ENCODE assay signal across 1 cellular context in the genomic region with DNA sequence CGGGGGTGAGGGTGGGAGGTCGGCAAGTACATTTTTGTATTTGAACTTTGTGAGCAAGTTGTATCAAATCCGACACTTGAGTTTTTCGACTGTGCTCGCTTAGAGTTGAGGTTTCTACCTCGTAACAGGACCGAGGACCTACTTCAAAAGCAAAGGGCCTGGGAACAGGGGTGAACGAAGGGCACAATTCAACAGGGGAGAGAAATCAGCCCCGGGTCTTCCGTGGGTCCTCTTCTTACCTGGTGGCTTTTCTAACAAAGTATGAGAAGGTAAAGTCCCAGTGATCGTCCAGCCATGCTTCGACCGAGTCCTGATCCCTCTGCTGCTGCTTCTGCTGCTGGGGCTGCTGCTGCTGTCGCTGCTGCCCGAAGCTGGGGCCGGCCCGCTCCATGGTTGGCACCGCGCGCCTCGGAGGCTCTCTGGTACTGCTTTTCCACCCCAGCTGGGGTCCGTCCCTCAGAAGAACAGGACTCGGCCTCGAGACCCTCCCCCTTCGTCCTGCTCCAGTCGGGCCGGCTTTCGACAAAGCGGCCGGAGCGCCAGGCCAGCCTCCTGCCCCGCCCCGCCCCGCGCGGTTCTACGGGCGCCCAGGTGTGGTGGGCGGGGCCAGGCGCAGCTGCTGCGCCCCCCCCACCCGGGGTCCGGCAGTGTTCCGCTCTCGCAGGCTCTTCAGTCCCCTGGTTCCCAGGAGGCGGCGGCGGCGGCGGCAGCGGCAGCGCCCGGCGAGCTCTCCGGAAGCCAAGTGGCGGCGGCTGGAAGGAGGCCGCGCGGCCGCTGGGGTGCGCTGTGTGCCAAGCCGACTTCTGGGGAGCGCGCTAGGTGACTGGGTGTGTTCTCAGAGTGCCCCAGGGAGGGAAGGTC.
A peak's percentile ranks its signal among the peaks of the same experiment; 100 is the strongest.
TF ChIP-seq lines count a peak whose summit lies in the region.

A gene (minus strand): TSS at position 524 of the 861 bp plus-strand sequence. CDS start 133 bp downstream, at position 391.

TF ChIP-seq in WTC11, 78 proteins besides CTCF, POLR2A, EP300 and RAD21 (continued from another document and continues in another):
- no peak for TF ChIP-seq ZNF671 (CRISPR knock-in tag; IDR thresholded peaks at IDR 0.05)
- no peak for TF ChIP-seq OVOL2 (CRISPR knock-in tag; IDR thresholded peaks at IDR 0.05; ENCODE audit: borderline replicate concordance)
- TF ChIP-seq, protein P1, sequence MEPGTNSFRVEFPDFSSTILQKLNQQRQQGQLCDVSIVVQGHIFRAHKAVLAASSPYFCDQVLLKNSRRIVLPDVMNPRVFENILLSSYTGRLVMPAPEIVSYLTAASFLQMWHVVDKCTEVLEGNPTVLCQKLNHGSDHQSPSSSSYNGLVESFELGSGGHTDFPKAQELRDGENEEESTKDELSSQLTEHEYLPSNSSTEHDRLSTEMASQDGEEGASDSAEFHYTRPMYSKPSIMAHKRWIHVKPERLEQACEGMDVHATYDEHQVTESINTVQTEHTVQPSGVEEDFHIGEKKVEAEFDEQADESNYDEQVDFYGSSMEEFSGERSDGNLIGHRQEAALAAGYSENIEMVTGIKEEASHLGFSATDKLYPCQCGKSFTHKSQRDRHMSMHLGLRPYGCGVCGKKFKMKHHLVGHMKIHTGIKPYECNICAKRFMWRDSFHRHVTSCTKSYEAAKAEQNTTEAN (CRISPR knock-in tag; IDR thresholded peaks at IDR 0.05) = peak; percentile 57; the same call in 1 of the 2 replicates
- TF ChIP-seq SMAD3 (CRISPR knock-in tag; IDR thresholded peaks at IDR 0.05; ENCODE audit: borderline replicate concordance) = no peak
- TF ChIP-seq, protein P2, sequence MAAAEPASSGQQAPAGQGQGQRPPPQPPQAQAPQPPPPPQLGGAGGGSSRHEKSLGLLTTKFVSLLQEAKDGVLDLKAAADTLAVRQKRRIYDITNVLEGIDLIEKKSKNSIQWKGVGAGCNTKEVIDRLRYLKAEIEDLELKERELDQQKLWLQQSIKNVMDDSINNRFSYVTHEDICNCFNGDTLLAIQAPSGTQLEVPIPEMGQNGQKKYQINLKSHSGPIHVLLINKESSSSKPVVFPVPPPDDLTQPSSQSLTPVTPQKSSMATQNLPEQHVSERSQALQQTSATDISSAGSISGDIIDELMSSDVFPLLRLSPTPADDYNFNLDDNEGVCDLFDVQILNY (CRISPR knock-in tag; IDR thresholded peaks at IDR 0.05) = peak; percentile 81
- no peak for TF ChIP-seq KAT7 (CRISPR knock-in tag; IDR thresholded peaks at IDR 0.05; ENCODE audit: borderline replicate concordance)
- no peak for TF ChIP-seq NR2C2 (CRISPR knock-in tag; IDR thresholded peaks at IDR 0.05)
- no peak for TF ChIP-seq CREB1 (CRISPR knock-in tag; IDR thresholded peaks at IDR 0.05)
- TF ChIP-seq ZNF396 (CRISPR knock-in tag; IDR thresholded peaks at IDR 0.05; ENCODE audit: borderline replicate concordance) = no peak
- peak; percentile 68; the same call in 1 of the 2 replicates for TF ChIP-seq TP53 (CRISPR knock-in tag; IDR thresholded peaks at IDR 0.05)
- TF ChIP-seq, protein P3, sequence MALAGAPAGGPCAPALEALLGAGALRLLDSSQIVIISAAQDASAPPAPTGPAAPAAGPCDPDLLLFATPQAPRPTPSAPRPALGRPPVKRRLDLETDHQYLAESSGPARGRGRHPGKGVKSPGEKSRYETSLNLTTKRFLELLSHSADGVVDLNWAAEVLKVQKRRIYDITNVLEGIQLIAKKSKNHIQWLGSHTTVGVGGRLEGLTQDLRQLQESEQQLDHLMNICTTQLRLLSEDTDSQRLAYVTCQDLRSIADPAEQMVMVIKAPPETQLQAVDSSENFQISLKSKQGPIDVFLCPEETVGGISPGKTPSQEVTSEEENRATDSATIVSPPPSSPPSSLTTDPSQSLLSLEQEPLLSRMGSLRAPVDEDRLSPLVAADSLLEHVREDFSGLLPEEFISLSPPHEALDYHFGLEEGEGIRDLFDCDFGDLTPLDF (CRISPR knock-in tag; IDR thresholded peaks at IDR 0.05) = no peak
- no peak for TF ChIP-seq ZNF317 (CRISPR knock-in tag; IDR thresholded peaks at IDR 0.05; ENCODE audit: borderline replicate concordance, low read depth)
- no peak for TF ChIP-seq TCF7 (CRISPR knock-in tag; IDR thresholded peaks at IDR 0.05; ENCODE audit: low read depth)
- TF ChIP-seq SOX15 (CRISPR knock-in tag; IDR thresholded peaks at IDR 0.05) = no peak
- TF ChIP-seq MYBL2 (CRISPR knock-in tag; IDR thresholded peaks at IDR 0.05) = 0 out of 2 replicates have a peak, but pooled peaks have one; percentile 55
- no peak for TF ChIP-seq NFE2L1 (CRISPR knock-in tag; IDR thresholded peaks at IDR 0.05)
- TF ChIP-seq ZNF138 (CRISPR knock-in tag; conservative IDR thresholded peaks at IDR 0.05) = no peak
- TF ChIP-seq IRF2 (CRISPR knock-in tag; IDR thresholded peaks at IDR 0.05; ENCODE audit: borderline replicate concordance, low read depth) = no peak
- TF ChIP-seq NFATC4 (CRISPR knock-in tag; IDR thresholded peaks at IDR 0.05) = no peak
- TF ChIP-seq JUN (CRISPR knock-in tag; IDR thresholded peaks at IDR 0.05) = no peak
- TF ChIP-seq ZNF423 (CRISPR knock-in tag; IDR thresholded peaks at IDR 0.05) = no peak
- no peak for TF ChIP-seq TEAD4 (CRISPR knock-in tag; IDR thresholded peaks at IDR 0.05)
- no peak for TF ChIP-seq JAZF1 (CRISPR knock-in tag; IDR thresholded peaks at IDR 0.05)
- TF ChIP-seq, protein P4, sequence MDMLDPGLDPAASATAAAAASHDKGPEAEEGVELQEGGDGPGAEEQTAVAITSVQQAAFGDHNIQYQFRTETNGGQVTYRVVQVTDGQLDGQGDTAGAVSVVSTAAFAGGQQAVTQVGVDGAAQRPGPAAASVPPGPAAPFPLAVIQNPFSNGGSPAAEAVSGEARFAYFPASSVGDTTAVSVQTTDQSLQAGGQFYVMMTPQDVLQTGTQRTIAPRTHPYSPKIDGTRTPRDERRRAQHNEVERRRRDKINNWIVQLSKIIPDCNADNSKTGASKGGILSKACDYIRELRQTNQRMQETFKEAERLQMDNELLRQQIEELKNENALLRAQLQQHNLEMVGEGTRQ (CRISPR knock-in tag; IDR thresholded peaks at IDR 0.05) = peak; percentile 31; the same call in 1 of the 2 replicates
- TF ChIP-seq GRHL2 (CRISPR knock-in tag; IDR thresholded peaks at IDR 0.05; ENCODE audit: insufficient replicate concordance, severe bottlenecking) = no peak
- peak; percentile 77; the same call in 1 of the 2 replicates for TF ChIP-seq ZBTB21 (CRISPR knock-in tag; IDR thresholded peaks at IDR 0.05; ENCODE audit: borderline replicate concordance)
- peak; percentile 95 for TF ChIP-seq SP1 (CRISPR knock-in tag; conservative IDR thresholded peaks at IDR 0.05)
- TF ChIP-seq ESRRA (CRISPR knock-in tag; IDR thresholded peaks at IDR 0.05; ENCODE audit: borderline replicate concordance) = no peak
- TF ChIP-seq PRRX2 (CRISPR knock-in tag; IDR thresholded peaks at IDR 0.05) = no peak
- TF ChIP-seq, protein P5, sequence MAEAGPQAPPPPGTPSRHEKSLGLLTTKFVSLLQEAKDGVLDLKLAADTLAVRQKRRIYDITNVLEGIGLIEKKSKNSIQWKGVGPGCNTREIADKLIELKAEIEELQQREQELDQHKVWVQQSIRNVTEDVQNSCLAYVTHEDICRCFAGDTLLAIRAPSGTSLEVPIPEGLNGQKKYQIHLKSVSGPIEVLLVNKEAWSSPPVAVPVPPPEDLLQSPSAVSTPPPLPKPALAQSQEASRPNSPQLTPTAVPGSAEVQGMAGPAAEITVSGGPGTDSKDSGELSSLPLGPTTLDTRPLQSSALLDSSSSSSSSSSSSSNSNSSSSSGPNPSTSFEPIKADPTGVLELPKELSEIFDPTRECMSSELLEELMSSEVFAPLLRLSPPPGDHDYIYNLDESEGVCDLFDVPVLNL (CRISPR knock-in tag; IDR thresholded peaks at IDR 0.05; ENCODE audit: borderline replicate concordance, low read depth) = no peak
- TF ChIP-seq, protein P6, sequence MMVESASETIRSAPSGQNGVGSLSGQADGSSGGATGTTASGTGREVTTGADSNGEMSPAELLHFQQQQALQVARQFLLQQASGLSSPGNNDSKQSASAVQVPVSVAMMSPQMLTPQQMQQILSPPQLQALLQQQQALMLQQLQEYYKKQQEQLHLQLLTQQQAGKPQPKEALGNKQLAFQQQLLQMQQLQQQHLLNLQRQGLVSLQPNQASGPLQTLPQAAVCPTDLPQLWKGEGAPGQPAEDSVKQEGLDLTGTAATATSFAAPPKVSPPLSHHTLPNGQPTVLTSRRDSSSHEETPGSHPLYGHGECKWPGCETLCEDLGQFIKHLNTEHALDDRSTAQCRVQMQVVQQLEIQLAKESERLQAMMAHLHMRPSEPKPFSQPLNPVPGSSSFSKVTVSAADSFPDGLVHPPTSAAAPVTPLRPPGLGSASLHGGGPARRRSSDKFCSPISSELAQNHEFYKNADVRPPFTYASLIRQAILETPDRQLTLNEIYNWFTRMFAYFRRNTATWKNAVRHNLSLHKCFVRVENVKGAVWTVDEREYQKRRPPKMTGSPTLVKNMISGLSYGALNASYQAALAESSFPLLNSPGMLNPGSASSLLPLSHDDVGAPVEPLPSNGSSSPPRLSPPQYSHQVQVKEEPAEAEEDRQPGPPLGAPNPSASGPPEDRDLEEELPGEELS (CRISPR knock-in tag; IDR thresholded peaks at IDR 0.05) = peak; percentile 57; the same call in 1 of the 2 replicates
- TF ChIP-seq SMAD4 (CRISPR knock-in tag; IDR thresholded peaks at IDR 0.05) = no peak
- no peak for TF ChIP-seq NR1H2 (CRISPR knock-in tag; IDR thresholded peaks at IDR 0.05)
- TF ChIP-seq MXD4 (CRISPR knock-in tag; IDR thresholded peaks at IDR 0.05; ENCODE audit: borderline replicate concordance) = no peak
- TF ChIP-seq, protein P7, sequence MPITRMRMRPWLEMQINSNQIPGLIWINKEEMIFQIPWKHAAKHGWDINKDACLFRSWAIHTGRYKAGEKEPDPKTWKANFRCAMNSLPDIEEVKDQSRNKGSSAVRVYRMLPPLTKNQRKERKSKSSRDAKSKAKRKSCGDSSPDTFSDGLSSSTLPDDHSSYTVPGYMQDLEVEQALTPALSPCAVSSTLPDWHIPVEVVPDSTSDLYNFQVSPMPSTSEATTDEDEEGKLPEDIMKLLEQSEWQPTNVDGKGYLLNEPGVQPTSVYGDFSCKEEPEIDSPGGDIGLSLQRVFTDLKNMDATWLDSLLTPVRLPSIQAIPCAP (CRISPR knock-in tag; IDR thresholded peaks at IDR 0.05) = no peak
- TF ChIP-seq, protein P8, sequence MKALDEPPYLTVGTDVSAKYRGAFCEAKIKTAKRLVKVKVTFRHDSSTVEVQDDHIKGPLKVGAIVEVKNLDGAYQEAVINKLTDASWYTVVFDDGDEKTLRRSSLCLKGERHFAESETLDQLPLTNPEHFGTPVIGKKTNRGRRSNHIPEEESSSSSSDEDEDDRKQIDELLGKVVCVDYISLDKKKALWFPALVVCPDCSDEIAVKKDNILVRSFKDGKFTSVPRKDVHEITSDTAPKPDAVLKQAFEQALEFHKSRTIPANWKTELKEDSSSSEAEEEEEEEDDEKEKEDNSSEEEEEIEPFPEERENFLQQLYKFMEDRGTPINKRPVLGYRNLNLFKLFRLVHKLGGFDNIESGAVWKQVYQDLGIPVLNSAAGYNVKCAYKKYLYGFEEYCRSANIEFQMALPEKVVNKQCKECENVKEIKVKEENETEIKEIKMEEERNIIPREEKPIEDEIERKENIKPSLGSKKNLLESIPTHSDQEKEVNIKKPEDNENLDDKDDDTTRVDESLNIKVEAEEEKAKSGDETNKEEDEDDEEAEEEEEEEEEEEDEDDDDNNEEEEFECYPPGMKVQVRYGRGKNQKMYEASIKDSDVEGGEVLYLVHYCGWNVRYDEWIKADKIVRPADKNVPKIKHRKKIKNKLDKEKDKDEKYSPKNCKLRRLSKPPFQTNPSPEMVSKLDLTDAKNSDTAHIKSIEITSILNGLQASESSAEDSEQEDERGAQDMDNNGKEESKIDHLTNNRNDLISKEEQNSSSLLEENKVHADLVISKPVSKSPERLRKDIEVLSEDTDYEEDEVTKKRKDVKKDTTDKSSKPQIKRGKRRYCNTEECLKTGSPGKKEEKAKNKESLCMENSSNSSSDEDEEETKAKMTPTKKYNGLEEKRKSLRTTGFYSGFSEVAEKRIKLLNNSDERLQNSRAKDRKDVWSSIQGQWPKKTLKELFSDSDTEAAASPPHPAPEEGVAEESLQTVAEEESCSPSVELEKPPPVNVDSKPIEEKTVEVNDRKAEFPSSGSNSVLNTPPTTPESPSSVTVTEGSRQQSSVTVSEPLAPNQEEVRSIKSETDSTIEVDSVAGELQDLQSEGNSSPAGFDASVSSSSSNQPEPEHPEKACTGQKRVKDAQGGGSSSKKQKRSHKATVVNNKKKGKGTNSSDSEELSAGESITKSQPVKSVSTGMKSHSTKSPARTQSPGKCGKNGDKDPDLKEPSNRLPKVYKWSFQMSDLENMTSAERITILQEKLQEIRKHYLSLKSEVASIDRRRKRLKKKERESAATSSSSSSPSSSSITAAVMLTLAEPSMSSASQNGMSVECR (CRISPR knock-in tag; IDR thresholded peaks at IDR 0.05; ENCODE audit: borderline replicate concordance) = peak; percentile 53; the same call in 1 of the 2 replicates
- TF ChIP-seq FOXP1 (CRISPR knock-in tag; IDR thresholded peaks at IDR 0.05; ENCODE audit: borderline replicate concordance) = peak; percentile 60
- TF ChIP-seq, protein P9, sequence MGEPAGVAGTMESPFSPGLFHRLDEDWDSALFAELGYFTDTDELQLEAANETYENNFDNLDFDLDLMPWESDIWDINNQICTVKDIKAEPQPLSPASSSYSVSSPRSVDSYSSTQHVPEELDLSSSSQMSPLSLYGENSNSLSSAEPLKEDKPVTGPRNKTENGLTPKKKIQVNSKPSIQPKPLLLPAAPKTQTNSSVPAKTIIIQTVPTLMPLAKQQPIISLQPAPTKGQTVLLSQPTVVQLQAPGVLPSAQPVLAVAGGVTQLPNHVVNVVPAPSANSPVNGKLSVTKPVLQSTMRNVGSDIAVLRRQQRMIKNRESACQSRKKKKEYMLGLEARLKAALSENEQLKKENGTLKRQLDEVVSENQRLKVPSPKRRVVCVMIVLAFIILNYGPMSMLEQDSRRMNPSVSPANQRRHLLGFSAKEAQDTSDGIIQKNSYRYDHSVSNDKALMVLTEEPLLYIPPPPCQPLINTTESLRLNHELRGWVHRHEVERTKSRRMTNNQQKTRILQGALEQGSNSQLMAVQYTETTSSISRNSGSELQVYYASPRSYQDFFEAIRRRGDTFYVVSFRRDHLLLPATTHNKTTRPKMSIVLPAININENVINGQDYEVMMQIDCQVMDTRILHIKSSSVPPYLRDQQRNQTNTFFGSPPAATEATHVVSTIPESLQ (CRISPR knock-in tag; IDR thresholded peaks at IDR 0.05) = no peak
- TF ChIP-seq, protein P10, sequence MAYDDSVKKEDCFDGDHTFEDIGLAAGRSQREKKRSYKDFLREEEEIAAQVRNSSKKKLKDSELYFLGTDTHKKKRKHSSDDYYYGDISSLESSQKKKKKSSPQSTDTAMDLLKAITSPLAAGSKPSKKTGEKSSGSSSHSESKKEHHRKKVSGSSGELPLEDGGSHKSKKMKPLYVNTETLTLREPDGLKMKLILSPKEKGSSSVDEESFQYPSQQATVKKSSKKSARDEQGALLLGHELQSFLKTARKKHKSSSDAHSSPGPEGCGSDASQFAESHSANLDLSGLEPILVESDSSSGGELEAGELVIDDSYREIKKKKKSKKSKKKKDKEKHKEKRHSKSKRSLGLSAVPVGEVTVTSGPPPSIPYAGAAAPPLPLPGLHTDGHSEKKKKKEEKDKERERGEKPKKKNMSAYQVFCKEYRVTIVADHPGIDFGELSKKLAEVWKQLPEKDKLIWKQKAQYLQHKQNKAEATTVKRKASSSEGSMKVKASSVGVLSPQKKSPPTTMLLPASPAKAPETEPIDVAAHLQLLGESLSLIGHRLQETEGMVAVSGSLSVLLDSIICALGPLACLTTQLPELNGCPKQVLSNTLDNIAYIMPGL (CRISPR knock-in tag; IDR thresholded peaks at IDR 0.05) = peak; percentile 98
- TF ChIP-seq, protein P11, sequence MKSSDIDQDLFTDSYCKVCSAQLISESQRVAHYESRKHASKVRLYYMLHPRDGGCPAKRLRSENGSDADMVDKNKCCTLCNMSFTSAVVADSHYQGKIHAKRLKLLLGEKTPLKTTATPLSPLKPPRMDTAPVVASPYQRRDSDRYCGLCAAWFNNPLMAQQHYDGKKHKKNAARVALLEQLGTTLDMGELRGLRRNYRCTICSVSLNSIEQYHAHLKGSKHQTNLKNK (CRISPR knock-in tag; IDR thresholded peaks at IDR 0.05) = no peak
- TF ChIP-seq NFYB (CRISPR knock-in tag; conservative IDR thresholded peaks at IDR 0.05; ENCODE audit: low read depth) = no peak
